In genomic region chrX:23332888-23333821, GRCh38 we compare ENCODE assay signal across 14 cellular contexts. TPM values are rescaled to one million over a fixed set of nuclear protein-coding genes. Genes with fewer than 3 reads are reported as not detected.
DNase-seq lines count a peak whose midpoint lies in the region; ATAC-seq, FAIRE-seq and TF ChIP-seq lines count a peak whose summit lies in the region.
"Had no signal": no experiment of that assay in that cellular context is flagged by ENCODE, and none has a peak within 500 bp of the region (broad histone marks: within the 10 kb centered on the region; RNA-seq: fewer than 3 reads in every experiment).

No MANE protein-coding gene starts in this region.

- no peak for DNase-seq in HepG2 (ENCODE audit: low spot score)
- DNase-seq in right lobe of liver = no peak
- DNase-seq in coronary artery (ENCODE audit: low spot score) = no peak
- DNase-seq in nephron progenitor cell = peak; percentile 44
- DNase-seq in sciatic nerve (ENCODE audit: low spot score) = no peak
- no peak for DNase-seq in GM19239 (ENCODE audit: insufficient read length, low spot score)
- DNase-seq in SIG-M5 (lab: John Stamatoyannopoulos, UW) = no peak
- DNase-seq: activated CD4-positive, alpha-beta T cell treated with anti-CD3 and anti-CD28 coated beads for 4 hours; body of pancreas; stimulated activated naive CD4-positive, alpha-beta T cell treated with Interleukin-2 at 50 U/mL for 16 hours had no signal

- H3K4me2 ChIP-seq in HepG2 (ENCODE audit: low read depth, low read length) = no peak overlapping the region
- H3K4me2 ChIP-seq: KMS-11 had no signal

- POLR2A ChIA-PET in HepG2 (lab: Yijun Ruan, JAX) = no interaction called here

- H3K27me3 ChIP-seq in HepG2 (ENCODE audit: control insufficient read depth in 1 of 2, insufficient read depth in 2 of 2, low read length in 2 of 2) (peaks cover 0 to 6% of the 10 kb centered on the region in 2 experiments; a peak in 2 of 5 replicates), right lobe of liver (peaks cover 0 to 16% of the 10 kb centered on the region in 2 donors)

- H3K27ac Mint-ChIP-seq in nephron progenitor cell = no peak overlapping the region

- H3K4me1 ChIP-seq in HepG2 (ENCODE audit: insufficient read depth, low read length) (no peaks in the 10 kb centered on the region), right lobe of liver (no peaks in the 10 kb centered on the region)

- H3K36me3 ChIP-seq in HepG2 (replicated peaks in 1 of 2; ENCODE audit: control insufficient read depth in 1 of 2, insufficient read depth in 2 of 2, low read length in 2 of 2) (no peaks in the 10 kb centered on the region), right lobe of liver (no peaks in the 10 kb centered on the region)

- in situ Hi-C loops in HepG2 (cut with HindIII; ENCODE audit: extremely low pct_ligation_motif_present, low pct_unique_long_range_greater_than_20kb) = no loop called here

- TF ChIP-seq CTCF in HepG2 (CRISPR knock-in tag; IDR thresholded peaks at IDR 0.05) = no peak
- TF ChIP-seq CTCF in right lobe of liver (IDR thresholded peaks at IDR 0.05) = no peak
- no peak for TF ChIP-seq CTCF in coronary artery (IDR thresholded peaks at IDR 0.05)
- TF ChIP-seq CTCF in nephron progenitor cell (IDR thresholded peaks at IDR 0.05) = no peak

- TF ChIP-seq EP300 in HepG2 (IDR thresholded peaks at IDR 0.05; ENCODE audit: low read depth in 2 of 2, low read length in 2 of 2) = no peak
- no peak for TF ChIP-seq EP300 in HepG2 (CRISPR knock-in tag; IDR thresholded peaks at IDR 0.05; ENCODE audit: borderline replicate concordance)

- TF ChIP-seq RAD21 in HepG2 (CRISPR knock-in tag; IDR thresholded peaks at IDR 0.05) = no peak

- ATAC-seq in HepG2 (peak; percentile 36; the same call in 2 of the 3 replicates), right lobe of liver (no peak), sciatic nerve (no peak), HG03280 (IDR thresholded peaks at IDR 0.05; ENCODE audit: unreplicated experiment) (no peak)
- ATAC-seq: body of pancreas had no signal

- H3K79me2 ChIP-seq in HepG2 (ENCODE audit: insufficient read depth, low read length) = no peaks in the 10 kb centered on the region

- peaks cover 38% of the 10 kb centered on the region for H3K4me1 Mint-ChIP-seq in nephron progenitor cell

- no peak overlapping the region for H2AFZ ChIP-seq in HepG2 (ENCODE audit: low read length)

- H3K9ac ChIP-seq in HepG2 (ENCODE audit: insufficient read depth, low read depth, low read length) = no peak overlapping the region
- H3K9ac ChIP-seq: KMS-11 had no signal

- 0% methylated on average over 1 of the region's 75 CpGs for WGBS in HepG2 (ENCODE audit: low lambda C conversion rate)
- 21% methylated on average over 32 of the region's 75 CpGs for WGBS in right lobe of liver (ENCODE audit: insufficient coverage, low coverage, low lambda C conversion rate, missing lambda C conversion rate)

- H3K27ac ChIP-seq in HepG2 (ENCODE audit: extremely low read length, insufficient read depth, low read length) (no peak overlapping the region), right lobe of liver (no peak overlapping the region), coronary artery (no peak overlapping the region)
- H3K27ac ChIP-seq: body of pancreas, KMS-11 had no signal

- H3K4me3 ChIP-seq in HepG2 (replicated peaks in 1 of 3; ENCODE audit: insufficient read depth in 1 of 3, low read depth in 2 of 3, low read length in 3 of 3) (no peak overlapping the region), right lobe of liver (peak overlapping the region in 1 of 3 donors; percentile 9), coronary artery (peak overlapping the region; percentile 68)
- H3K4me3 ChIP-seq: body of pancreas had no signal

- H3K27me3 Mint-ChIP-seq in nephron progenitor cell (ENCODE audit: low read depth, poor library complexity) = peaks cover 97% of the 10 kb centered on the region

- intact Hi-C loops in HepG2 (cut with micrococcal nuclease; ENCODE audit: unreplicated experiment) (no loop called here), right lobe of liver (cut with DNase I) (no loop called here), sciatic nerve (cut with DNase I) (no loop called here)

- no TSS peak for BruUV-seq in HepG2 (replicated peaks; lab: Mats Ljungman, UMichigan)

- H4K20me1 ChIP-seq in HepG2 (ENCODE audit: insufficient read depth, low read length) = no peaks in the 10 kb centered on the region

- TF ChIP-seq POLR2A in HepG2 (IDR thresholded peaks at IDR 0.05; ENCODE audit: insufficient read depth in 1 of 2, low read depth in 2 of 2, low read length in 2 of 2) (no peak), right lobe of liver (IDR thresholded peaks at IDR 0.05) (no peak)

- FAIRE-seq in HepG2 (lab: Jason Lieb, UNC) (no peak), GM19239 (lab: Jason Lieb, UNC) (no peak)
- FAIRE-seq: D721Med had no signal

- no peaks in the 10 kb centered on the region for H3K9me3 ChIP-seq in HepG2 (ENCODE audit: low read length)
- no peaks in the 10 kb centered on the region for H3K9me3 ChIP-seq in right lobe of liver
- H3K9me3 ChIP-seq: body of pancreas had no signal

- H3K4me3 Mint-ChIP-seq in nephron progenitor cell = peak overlapping the region; percentile 82

- CTCF ChIA-PET in HepG2 (lab: Yijun Ruan, JAX; ENCODE audit: low intra/inter-chr PET ratio, low total read pairs) = no interaction called here

- H3K9me3 Mint-ChIP-seq in nephron progenitor cell = no peaks in the 10 kb centered on the region

- H3K36me3 Mint-ChIP-seq in nephron progenitor cell (ENCODE audit: low read depth) = no peaks in the 10 kb centered on the region

TF ChIP-seq in HepG2, 621 proteins besides CTCF, POLR2A, EP300 and RAD21 (continues in another document):
- TF ChIP-seq ZNF609 (CRISPR knock-in tag; IDR thresholded peaks at IDR 0.05; ENCODE audit: borderline replicate concordance) (no peak), ZSCAN31 (CRISPR knock-in tag; IDR thresholded peaks at IDR 0.05; ENCODE audit: low read depth) (no peak), CBX1 (IDR thresholded peaks at IDR 0.05; ENCODE audit: low read depth) (no peak), TGIF2 (CRISPR knock-in tag; IDR thresholded peaks at IDR 0.05) (no peak), ZNF460 (CRISPR knock-in tag; IDR thresholded peaks at IDR 0.05; ENCODE audit: borderline replicate concordance) (no peak), NAIF1 (CRISPR knock-in tag; IDR thresholded peaks at IDR 0.05; ENCODE audit: borderline replicate concordance) (no peak), MEIS1 (CRISPR knock-in tag; IDR thresholded peaks at IDR 0.05; ENCODE audit: borderline replicate concordance) (no peak), ZEB1 (IDR thresholded peaks at IDR 0.05; ENCODE audit: insufficient replicate concordance, low read depth) (no peak)

RNA-seq across cellular contexts. Expression of gene PTCHD1, which starts 1.5 kb away (rescaled TPM):
- total RNA-seq in HepG2 (2016; rRNA removed; fragmentation: Illumina TruSeq; extraction: Trizol) = not detected in 2 replicates
- not detected in 2 replicates for total RNA-seq in HepG2 (2016; cell fraction: cytosol; rRNA removed; fragmentation: Illumina TruSeq; extraction: Trizol; ENCODE audit: low read depth)
- total RNA-seq in HepG2 (2016; cell fraction: insoluble cytoplasmic fraction; rRNA removed; fragmentation: Illumina TruSeq; extraction: Trizol) = not detected in 2 replicates
- not detected in 2 replicates for total RNA-seq in HepG2 (2016; cell fraction: membrane; rRNA removed; fragmentation: Illumina TruSeq; extraction: Trizol)
- total RNA-seq in HepG2 (2016; cell fraction: nucleus; rRNA removed; fragmentation: Illumina TruSeq; extraction: Trizol) = not detected in 2 replicates
- polyA plus RNA-seq in HepG2 (2011; rRNA removed) = not detected in 2 replicates
- not detected in 2 replicates for polyA plus RNA-seq in HepG2 (2011; cell fraction: cytosol; rRNA removed)
- not detected in 2 replicates for polyA plus RNA-seq in HepG2 (2011; cell fraction: nucleus; rRNA removed)
- polyA plus RNA-seq in HepG2 (2012) = not detected in 2 replicates
- not detected in 2 replicates for polyA plus RNA-seq in HepG2 (2016; cell fraction: cytosol; fragmentation: Illumina TruSeq; extraction: Trizol; ENCODE audit: low read depth)
- polyA plus RNA-seq in HepG2 (2016; cell fraction: insoluble cytoplasmic fraction; fragmentation: Illumina TruSeq; extraction: Trizol; ENCODE audit: low read depth) = not detected in 2 replicates
- polyA plus RNA-seq in HepG2 (2016; cell fraction: membrane; fragmentation: Illumina TruSeq; extraction: Trizol; ENCODE audit: low read depth) = not detected in 2 replicates
- polyA plus RNA-seq in HepG2 (2016; cell fraction: nucleus; fragmentation: Illumina TruSeq; extraction: Trizol; ENCODE audit: insufficient read depth, low read depth) = not detected in 2 replicates
- polyA minus RNA-seq in HepG2 (2011; rRNA and poly(A)+ RNA removed; ENCODE audit: low replicate concordance) = not detected in 2 replicates
- polyA minus RNA-seq in HepG2 (2011; cell fraction: cytosol; rRNA and poly(A)+ RNA removed) = not detected in 2 replicates
- not detected in 2 replicates for polyA minus RNA-seq in HepG2 (2011; cell fraction: nucleus; rRNA and poly(A)+ RNA removed)
- under 1 TPM in 2 of 6 experiments, not detected in 4; under 0.01 to 0.02 TPM for total RNA-seq in right lobe of liver
- 0.04 TPM for total RNA-seq in sciatic nerve
- total RNA-seq: renal cortical epithelial cell had no signal
